Comparison of ENCODE assay signal across 8 cellular contexts in the genomic region with DNA sequence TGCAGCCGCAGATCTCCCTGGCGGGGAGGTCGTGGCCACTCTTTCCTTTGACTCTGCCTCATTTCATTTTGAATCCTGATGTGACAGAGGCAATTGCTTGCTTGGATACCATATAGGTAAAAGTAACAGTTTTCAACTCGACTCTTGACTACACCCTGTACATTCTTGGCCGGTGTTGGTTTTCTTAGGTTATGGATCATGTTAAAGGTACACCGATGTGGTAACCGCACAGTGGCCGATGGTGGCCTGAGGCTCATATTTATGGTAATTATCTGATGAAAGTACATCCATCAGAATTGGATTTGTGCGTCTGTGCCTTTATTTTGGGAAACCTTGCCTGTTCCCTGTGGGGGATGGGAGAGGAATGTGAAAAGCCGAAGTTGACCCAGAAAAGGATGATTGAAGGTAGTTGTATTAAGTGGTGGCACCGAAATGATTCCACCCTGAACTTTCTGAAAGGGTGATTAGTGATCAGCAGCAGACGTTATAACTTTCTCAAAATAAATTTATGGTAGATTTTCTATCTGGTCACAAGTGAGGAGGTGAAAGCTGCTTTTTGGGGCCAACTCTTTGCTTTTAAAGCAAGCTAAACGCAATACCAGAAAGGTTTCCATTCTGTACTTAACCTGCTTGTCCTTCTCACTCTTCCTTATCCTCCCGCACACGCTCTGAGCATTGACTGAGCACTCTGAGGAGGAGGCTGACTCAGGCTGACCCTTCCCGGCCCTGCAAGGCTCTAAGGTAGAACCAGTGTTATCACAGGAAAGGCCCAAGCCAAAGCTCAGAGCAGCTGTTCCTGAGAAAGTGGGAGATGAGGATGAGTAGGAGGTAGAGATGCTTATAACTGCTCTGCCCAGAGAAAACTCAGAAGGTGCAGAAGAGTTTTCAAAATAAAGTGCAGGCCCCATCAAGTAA. TPM values are rescaled to one million over a fixed set of nuclear protein-coding genes. Genes with fewer than 3 reads are reported as not detected.
DNase-seq lines count a peak whose midpoint lies in the region; ATAC-seq and TF ChIP-seq lines count a peak whose summit lies in the region.

No MANE protein-coding gene starts in this region.

- peak in 1 of 2 donors; percentile 8 for ATAC-seq in naive B cell (ENCODE audit: low read depth in 2 of 2)
- no peak for ATAC-seq in GM21360 (IDR thresholded peaks at IDR 0.05; ENCODE audit: unreplicated experiment)
- ATAC-seq in GM19467 (IDR thresholded peaks at IDR 0.05; ENCODE audit: unreplicated experiment) = no peak
- ATAC-seq in HG03097 (IDR thresholded peaks at IDR 0.05; ENCODE audit: low FRiP score, unreplicated experiment) = no peak

- no peak for TF ChIP-seq CTCF in DOHH2 (IDR thresholded peaks at IDR 0.05; ENCODE audit: low read depth, low read length, poor library complexity, severe bottlenecking)

- no peak overlapping the region for H3K4me3 ChIP-seq in DOHH2 (ENCODE audit: low read length)

- H3K27me3 ChIP-seq in DOHH2 (ENCODE audit: control insufficient read depth, low read length) = peaks cover 35% of the 10 kb centered on the region

- peaks cover 10% of the 10 kb centered on the region for H3K4me1 ChIP-seq in DOHH2 (ENCODE audit: control insufficient read depth, low read length)

- peak overlapping the region; percentile 78 for H3K27ac Mint-ChIP-seq in dendritic cell treated with granulocyte-macrophage colony-stimulating factor and Interleukin-4, amounts not matched to agents 40 ng/mL and 50 ng/mL, for 4 days
- peak overlapping the region in 1 of 6 donors; percentile 51 for H3K27ac Mint-ChIP-seq in naive B cell

- H3K27me3 Mint-ChIP-seq in dendritic cell treated with granulocyte-macrophage colony-stimulating factor and Interleukin-4, amounts not matched to agents 40 ng/mL and 50 ng/mL, for 4 days = no peaks in the 10 kb centered on the region
- peaks cover 38 to 48% (median 41%) of the 10 kb centered on the region in 3 donors for H3K27me3 Mint-ChIP-seq in naive B cell

- peaks cover 50% of the 10 kb centered on the region for H3K4me1 Mint-ChIP-seq in dendritic cell treated with granulocyte-macrophage colony-stimulating factor and Interleukin-4, amounts not matched to agents 40 ng/mL and 50 ng/mL, for 4 days (ENCODE audit: low read depth)
- H3K4me1 Mint-ChIP-seq in naive B cell = peaks cover 15 to 19% (median 19%) of the 10 kb centered on the region in 3 donors

- H3K4me2 ChIP-seq in DOHH2 (ENCODE audit: low read length) = peak overlapping the region; percentile 52; the same call in 1 of the 2 replicates

- H3K36me3 ChIP-seq in DOHH2 (ENCODE audit: control insufficient read depth, low read length) = no peaks in the 10 kb centered on the region

- no peaks in the 10 kb centered on the region; the same call in 1 of the 2 replicates for H3K9me3 ChIP-seq in DOHH2 (ENCODE audit: control insufficient read depth, insufficient read depth, low read length)

- no peak overlapping the region for H3K27ac ChIP-seq in DOHH2 (ENCODE audit: low read depth, low read length)

- H3K4me3 Mint-ChIP-seq in dendritic cell treated with granulocyte-macrophage colony-stimulating factor and Interleukin-4, amounts not matched to agents 40 ng/mL and 50 ng/mL, for 4 days = peak overlapping the region; percentile 79
- H3K4me3 Mint-ChIP-seq in naive B cell = peak overlapping the region; percentile 45 to 81 (median 70)

- no peaks in the 10 kb centered on the region for H4K20me1 ChIP-seq in DOHH2 (ENCODE audit: control insufficient read depth, insufficient read depth, low read depth, low read length)

- no peaks in the 10 kb centered on the region for H3K79me2 ChIP-seq in DOHH2 (ENCODE audit: control insufficient read depth, low read length)

- DNase-seq in NCI-H748 treated with DMSO at 0.1 percent for 48 hours (lab: John Stamatoyannopoulos, UW) (peak; percentile 16), naive B cell (no peak), SKM-1 (lab: John Stamatoyannopoulos, UW; ENCODE audit: unreplicated experiment) (no peak)

- intact Hi-C loops in dendritic cell treated with granulocyte-macrophage colony-stimulating factor and Interleukin-4, amounts not matched to agents 40 ng/mL and 50 ng/mL, for 4 days (cut with micrococcal nuclease) = loop anchor here (5.0 kb wide), 2 partner anchors 68 to 133 kb away; no protein-coding TSS in a partner anchor

- H3K36me3 Mint-ChIP-seq in dendritic cell treated with granulocyte-macrophage colony-stimulating factor and Interleukin-4, amounts not matched to agents 40 ng/mL and 50 ng/mL, for 4 days (ENCODE audit: low read depth) = peaks cover 56% of the 10 kb centered on the region
- H3K36me3 Mint-ChIP-seq in naive B cell = no peaks in the 10 kb centered on the region

- no peaks in the 10 kb centered on the region; the same call in 1 of the 2 replicates for H3F3A ChIP-seq in DOHH2 (ENCODE audit: control insufficient read depth, insufficient read depth)

- H3K9me2 ChIP-seq in DOHH2 (replicated peaks; ENCODE audit: control insufficient read depth, low read length) = no peaks in the 10 kb centered on the region

- no peaks in the 10 kb centered on the region for H3K9me3 Mint-ChIP-seq in dendritic cell treated with granulocyte-macrophage colony-stimulating factor and Interleukin-4, amounts not matched to agents 40 ng/mL and 50 ng/mL, for 4 days
- peaks cover 0 to 8% (median 0%) of the 10 kb centered on the region in 7 donors for H3K9me3 Mint-ChIP-seq in naive B cell

RNA-seq across cellular contexts. Expression of a gene that starts 2.0 kb away (rescaled TPM):
- under 1 TPM in 2 of 6 donors, not detected in 4; 0.17 to 0.41 TPM for polyA plus RNA-seq in naive B cell (ENCODE audit: low read depth in 6 of 6)
